ENCODE assay signal across 9 cellular contexts in genomic region chr20:45822863-45823262, GRCh38. TPM values are rescaled to one million over a fixed set of nuclear protein-coding genes. Genes with fewer than 3 reads are reported as not detected.
DNase-seq lines count a peak whose midpoint lies in the region; ATAC-seq, FAIRE-seq and TF ChIP-seq lines count a peak whose summit lies in the region.
"Had no signal": no experiment of that assay in that cellular context is flagged by ENCODE, and none has a peak within 500 bp of the region (broad histone marks: within the 10 kb centered on the region; RNA-seq: fewer than 3 reads in every experiment).

No MANE protein-coding gene starts in this region.

- H3K36me3 ChIP-seq in endothelial cell of umbilical vein (ENCODE audit: control insufficient read depth in 2 of 2, extremely low read depth in 1 of 2, insufficient read depth in 2 of 2, low read length in 2 of 2): no peaks in the 10 kb centered on the region
- H3K36me3 ChIP-seq in psoas muscle (ENCODE audit: insufficient read depth in 1 of 2, low read depth in 1 of 2): peaks cover 0 to 79% of the 10 kb centered on the region in 2 donors

- WGBS in psoas muscle, 3 donors: 6 to 20% (median 12%) methylated on average over 24 of the region's 24 CpGs

- CTCF ChIA-PET in endothelial cell of umbilical vein (lab: Charles Lee): interaction anchor here (0.7 to 3.8 kb wide), 8 partner anchors 11 to 163 kb away, joined by 3 to 13 read pairs (median 4); partner anchors contain the start of genes CTSA, NEURL2 and SNX21

- intact Hi-C loops in endothelial cell of umbilical vein (cut with micrococcal nuclease): loop anchor here (2.0 kb wide), 1 partner anchor 112 kb away; the partner anchor contains the start of gene PCIF1
- intact Hi-C loops in psoas muscle (cut with DNase I): loop anchor here (5.0 kb wide), 3 partner anchors 124 to 139 kb away; no protein-coding TSS in a partner anchor

- no TSS peak for BruUV-seq in endothelial cell of umbilical vein (replicated peaks; lab: Mats Ljungman, UMichigan)

- no peaks in the 10 kb centered on the region for H4K20me1 ChIP-seq in endothelial cell of umbilical vein (replicated peaks; ENCODE audit: control insufficient read depth, extremely low read depth, insufficient read depth, low read length)

- H3K4me1 ChIP-seq in endothelial cell of umbilical vein (ENCODE audit: control insufficient read depth, extremely low read depth, insufficient read depth, low read length) (peaks cover 4% of the 10 kb centered on the region), psoas muscle (peaks cover 26% of the 10 kb centered on the region)

- H3K79me2 ChIP-seq in endothelial cell of umbilical vein (ENCODE audit: control insufficient read depth, insufficient read depth, low read length): no peaks in the 10 kb centered on the region

- dilution Hi-C loops in endothelial cell of umbilical vein (cut with MboI; ENCODE audit: extremely low pct_ligation_motif_present, low sequenced_read_pairs): no loop called here

- H3K27me3 ChIP-seq in endothelial cell of umbilical vein (ENCODE audit: control insufficient read depth in 2 of 2, insufficient read depth in 2 of 2, low read length in 2 of 2): peaks cover 11 to 16% of the 10 kb centered on the region in 2 experiments
- H3K27me3 ChIP-seq in psoas muscle (ENCODE audit: insufficient read depth in 3 of 3, low read length in 2 of 3): no peaks in the 10 kb centered on the region

- DNase-seq in EH (ENCODE audit: low read depth): peak; percentile 54
- DNase-seq in NCI-H2171 (lab: John Stamatoyannopoulos, UW): peak; percentile 86
- DNase-seq in endothelial cell of umbilical vein (ENCODE audit: low read depth, low spot score): no peak
- DNase-seq in psoas muscle: no peak
- DNase-seq in activated CD8-positive, alpha-beta memory T cell treated with anti-CD3 and anti-CD28 coated beads for 24 hours: no peak
- no peak for DNase-seq in UCSD-AML1 (lab: John Stamatoyannopoulos, UW; ENCODE audit: unreplicated experiment)
- no peak for DNase-seq in hippocampal formation (lab: John Stamatoyannopoulos, UW)
- DNase-seq: left cardiac atrium had no signal

- peak overlapping the region; percentile 33 for H2AFZ ChIP-seq in endothelial cell of umbilical vein (ENCODE audit: low read depth, low read length)

- no peak for ATAC-seq in psoas muscle
- no peak for ATAC-seq in GM21717 (IDR thresholded peaks at IDR 0.05; ENCODE audit: unreplicated experiment)

- H3K4me3 ChIP-seq in endothelial cell of umbilical vein (replicated peaks in 1 of 3; ENCODE audit: insufficient read depth in 1 of 3, low read depth in 1 of 3, low read length in 3 of 3) (no peak overlapping the region), psoas muscle (peak overlapping the region; percentile 81)

- no peak for FAIRE-seq in endothelial cell of umbilical vein (lab: Jason Lieb, UNC)

- no peak overlapping the region for H3K27ac ChIP-seq in endothelial cell of umbilical vein (ENCODE audit: insufficient read depth, low read depth, low read length)
- peak overlapping the region; percentile 98 for H3K27ac ChIP-seq in psoas muscle

- H3K9me3 ChIP-seq in endothelial cell of umbilical vein (replicated peaks; ENCODE audit: control insufficient read depth, insufficient read depth, low read length) (no peaks in the 10 kb centered on the region), psoas muscle (no peaks in the 10 kb centered on the region)

- POLR2A ChIA-PET in endothelial cell of umbilical vein (lab: Charles Lee): interaction anchor here (1.3 kb wide), 1 partner anchor 67 kb away, joined by 3 read pairs; no protein-coding TSS in a partner anchor

- no peak overlapping the region for H3K4me2 ChIP-seq in endothelial cell of umbilical vein (ENCODE audit: insufficient read depth, low read length)

- no peak for TF ChIP-seq CTCF in endothelial cell of umbilical vein (IDR thresholded peaks at IDR 0.05; ENCODE audit: extremely low read depth in 1 of 2, insufficient read depth in 1 of 2, low read depth in 1 of 2, low read length in 2 of 2)
- TF ChIP-seq CTCF in psoas muscle (IDR thresholded peaks at IDR 0.05): no peak

- H3K9me1 ChIP-seq in endothelial cell of umbilical vein (replicated peaks; ENCODE audit: control insufficient read depth, extremely low read depth, insufficient read depth, low read length): no peaks in the 10 kb centered on the region

- no peak for TF ChIP-seq POLR2A in endothelial cell of umbilical vein (IDR thresholded peaks at IDR 0.05; ENCODE audit: low read depth, low read length)

- no peak overlapping the region for H3K9ac ChIP-seq in endothelial cell of umbilical vein (replicated peaks; ENCODE audit: extremely low read depth, insufficient read depth, low read length)

TF ChIP-seq in endothelial cell of umbilical vein, 7 proteins besides CTCF, POLR2A, EP300 and RAD21:
- TF ChIP-seq JUN (IDR thresholded peaks at IDR 0.05; ENCODE audit: borderline replicate concordance, insufficient read depth, insufficient read length, low read depth): no peak
- TF ChIP-seq EZH2 (IDR thresholded peaks at IDR 0.05; ENCODE audit: borderline replicate concordance, low read depth, low read length, severe bottlenecking): peak; percentile 51

RNA-seq across cellular contexts. Expression of gene TNNC2, which starts 4.2 kb away (rescaled TPM):
- not detected in 2 replicates for total RNA-seq in endothelial cell of umbilical vein
- polyA plus RNA-seq in endothelial cell of umbilical vein: 0.19 and 0.26 TPM in 2 replicates
- polyA plus RNA-seq in endothelial cell of umbilical vein (2011; cell fraction: cytosol; rRNA removed): 0.16 and 0.22 TPM in 2 replicates
- polyA plus RNA-seq in endothelial cell of umbilical vein (2011; cell fraction: nucleus; rRNA removed): 0.76 and 1.1 TPM in 2 replicates
- polyA plus RNA-seq in endothelial cell of umbilical vein (2012): not detected in 2 replicates
- polyA minus RNA-seq in endothelial cell of umbilical vein: not detected in 2 replicates
- polyA minus RNA-seq in endothelial cell of umbilical vein (2011; cell fraction: cytosol; rRNA and poly(A)+ RNA removed): not detected
- not detected in 2 replicates for polyA minus RNA-seq in endothelial cell of umbilical vein (2011; cell fraction: nucleus; rRNA and poly(A)+ RNA removed)
- 1,000 to 10,000 TPM; 1,390 to 3,666 (median 2,654) TPM for total RNA-seq in psoas muscle
- polyA plus RNA-seq in psoas muscle: over 10,000 TPM in 1 of 3 donors, 1,000 to 10,000 TPM in 2; 2,508 to 10,677 (median 9,192) TPM

RNA-seq across cellular contexts. Expression of gene UBE2C, which starts 10.4 kb away (rescaled TPM):
- total RNA-seq in endothelial cell of umbilical vein (108 and 129 TPM in 2 replicates), psoas muscle (under 1 TPM; 0.32 to 0.42 (median 0.38) TPM)
- polyA plus RNA-seq in endothelial cell of umbilical vein (130 and 135 TPM in 2 replicates), psoas muscle (under 1 TPM in 2 of 3 donors, not detected in 1; 0.35 to 0.40 TPM)
- polyA plus RNA-seq in endothelial cell of umbilical vein (2011; cell fraction: cytosol; rRNA removed): 144 and 179 TPM in 2 replicates
- polyA plus RNA-seq in endothelial cell of umbilical vein (2011; cell fraction: nucleus; rRNA removed): 59.1 and 60.1 TPM in 2 replicates
- 62.6 and 120 TPM in 2 replicates for polyA plus RNA-seq in endothelial cell of umbilical vein (2012)
- 34.7 and 40.8 TPM in 2 replicates for polyA minus RNA-seq in endothelial cell of umbilical vein
- 96.0 TPM for polyA minus RNA-seq in endothelial cell of umbilical vein (2011; cell fraction: cytosol; rRNA and poly(A)+ RNA removed)
- polyA minus RNA-seq in endothelial cell of umbilical vein (2011; cell fraction: nucleus; rRNA and poly(A)+ RNA removed): 16.3 and 25.2 TPM in 2 replicates

RNA-seq across cellular contexts. Expression of gene SNX21, which starts 10.7 kb away (rescaled TPM):
- total RNA-seq in endothelial cell of umbilical vein (11.9 and 14.9 TPM in 2 replicates), psoas muscle (10 to 100 TPM; 22.3 to 44.9 (median 31.6) TPM)
- polyA plus RNA-seq in endothelial cell of umbilical vein (11.6 and 14.8 TPM in 2 replicates), psoas muscle (10 to 100 TPM in 2 of 3 donors, 1 to 10 TPM in 1; 8.7 to 63.9 (median 21.2) TPM)
- polyA plus RNA-seq in endothelial cell of umbilical vein (2011; cell fraction: cytosol; rRNA removed): 7.3 and 9.8 TPM in 2 replicates
- 12.0 and 14.0 TPM in 2 replicates for polyA plus RNA-seq in endothelial cell of umbilical vein (2011; cell fraction: nucleus; rRNA removed)
- 7.8 and 9.5 TPM in 2 replicates for polyA plus RNA-seq in endothelial cell of umbilical vein (2012)
- 4.9 and 7.1 TPM in 2 replicates for polyA minus RNA-seq in endothelial cell of umbilical vein
- 4.9 TPM for polyA minus RNA-seq in endothelial cell of umbilical vein (2011; cell fraction: cytosol; rRNA and poly(A)+ RNA removed)
- 5.7 and 9.9 TPM in 2 replicates for polyA minus RNA-seq in endothelial cell of umbilical vein (2011; cell fraction: nucleus; rRNA and poly(A)+ RNA removed)

RNA-seq across cellular contexts. Expression of gene DNTTIP1, which starts 31.1 kb away (rescaled TPM):
- total RNA-seq in endothelial cell of umbilical vein (31.9 and 33.7 TPM in 2 replicates), psoas muscle (10 to 100 TPM; 40.6 to 56.7 (median 44.9) TPM)
- polyA plus RNA-seq in endothelial cell of umbilical vein (38.4 and 40.5 TPM in 2 replicates), psoas muscle (10 to 100 TPM; 28.3 to 56.8 (median 53.9) TPM)
- polyA plus RNA-seq in endothelial cell of umbilical vein (2011; cell fraction: cytosol; rRNA removed): 58.7 and 59.8 TPM in 2 replicates
- 30.0 and 30.5 TPM in 2 replicates for polyA plus RNA-seq in endothelial cell of umbilical vein (2011; cell fraction: nucleus; rRNA removed)
- 37.7 and 37.9 TPM in 2 replicates for polyA plus RNA-seq in endothelial cell of umbilical vein (2012)
- polyA minus RNA-seq in endothelial cell of umbilical vein: 15.7 and 26.0 TPM in 2 replicates
- polyA minus RNA-seq in endothelial cell of umbilical vein (2011; cell fraction: cytosol; rRNA and poly(A)+ RNA removed): 27.0 TPM
- 7.4 and 8.7 TPM in 2 replicates for polyA minus RNA-seq in endothelial cell of umbilical vein (2011; cell fraction: nucleus; rRNA and poly(A)+ RNA removed)

RNA-seq across cellular contexts. Expression of gene WFDC3, which starts 31.2 kb away (rescaled TPM):
- not detected in 2 replicates for total RNA-seq in endothelial cell of umbilical vein
- 0.39 TPM in 1 of 2 replicates, not detected in the other for polyA plus RNA-seq in endothelial cell of umbilical vein
- 0.13 and 0.21 TPM in 2 replicates for polyA plus RNA-seq in endothelial cell of umbilical vein (2011; cell fraction: cytosol; rRNA removed)
- polyA plus RNA-seq in endothelial cell of umbilical vein (2011; cell fraction: nucleus; rRNA removed): not detected in 2 replicates
- polyA plus RNA-seq in endothelial cell of umbilical vein (2012): not detected in 2 replicates
- polyA minus RNA-seq in endothelial cell of umbilical vein: not detected in 2 replicates
- polyA minus RNA-seq in endothelial cell of umbilical vein (2011; cell fraction: cytosol; rRNA and poly(A)+ RNA removed): not detected
- polyA minus RNA-seq in endothelial cell of umbilical vein (2011; cell fraction: nucleus; rRNA and poly(A)+ RNA removed): not detected in 2 replicates
- 1 to 10 TPM in 1 of 4 donors, under 1 TPM in 2, not detected in 1; 0.64 to 1.2 (median 0.73) TPM for total RNA-seq in psoas muscle
- under 1 TPM; 0.51 to 0.79 (median 0.61) TPM for polyA plus RNA-seq in psoas muscle

Comparison
In these comparisons a context has a peak if more than half of its experiments do, and no peak if none do; other contexts are left out.
1. DNase-seq: peak in EH (single experiment) and NCI-H2171 (single experiment); none in endothelial cell of umbilical vein (single experiment), psoas muscle (0 of 2), activated CD8-positive, alpha-beta memory T cell treated with anti-CD3 and anti-CD28 coated beads for 24 hours (single experiment), UCSD-AML1 (single experiment) and hippocampal formation (0 of 2).
2. RNA of gene TNNC2, which starts 4.2 kb away (total RNA-seq): 1,390 to 3,666 TPM in psoas muscle; not detected in endothelial cell of umbilical vein; every median in the first group is over 1,000 times any median in the second.
3. RNA of gene UBE2C, which starts 10.4 kb away (total RNA-seq): 108 to 129 TPM in endothelial cell of umbilical vein; 0.32 to 0.42 TPM in psoas muscle; every median in the first group is over 10 times any median in the second.